ENCODE assay signal across 1 cellular context in genomic region chr11:65591939-65592814, GRCh38.
A peak's percentile ranks its signal among the peaks of the same experiment; 100 is the strongest.
TF ChIP-seq lines count a peak whose summit lies in the region.

No MANE protein-coding gene starts in this region.

TF ChIP-seq in H1, 55 proteins besides CTCF, POLR2A, EP300 and RAD21:
- peak; percentile 55 for TF ChIP-seq EZH2 (IDR thresholded peaks at IDR 0.05; ENCODE audit: low read depth, low read length, severe bottlenecking)
- no peak for TF ChIP-seq CEBPB (IDR thresholded peaks at IDR 0.05; ENCODE audit: low read depth, low read length)
- no peak for TF ChIP-seq BACH1 (IDR thresholded peaks at IDR 0.05; ENCODE audit: low read length)
- no peak for TF ChIP-seq KDM5A (IDR thresholded peaks at IDR 0.05; ENCODE audit: low read length)
- TF ChIP-seq SIN3A (conservative IDR thresholded peaks at IDR 0.05 in 1 of 2, IDR thresholded peaks at IDR 0.05 in 1 of 2; ENCODE audit: low read depth in 1 of 2, low read length in 2 of 2): peak in 1 of 2 experiments; percentile 15; a peak in 1 of 4 replicates
- no peak for TF ChIP-seq CHD7 (IDR thresholded peaks at IDR 0.05; ENCODE audit: insufficient replicate concordance, low read length)
- no peak for TF ChIP-seq MAFK (IDR thresholded peaks at IDR 0.05; ENCODE audit: low read depth, low read length)
- no peak for TF ChIP-seq CREB1 (IDR thresholded peaks at IDR 0.05)
- TF ChIP-seq RNF2 (IDR thresholded peaks at IDR 0.05; ENCODE audit: borderline replicate concordance, low read depth, low read length, missing control alignments, poor library complexity, severe bottlenecking): no peak
- TF ChIP-seq EGR1 (IDR thresholded peaks at IDR 0.05; ENCODE audit: borderline replicate concordance, low read depth, low read length): no peak
- no peak for TF ChIP-seq GTF2F1 (IDR thresholded peaks at IDR 0.05; ENCODE audit: borderline replicate concordance, low read depth, low read length)
- no peak for TF ChIP-seq JUND (IDR thresholded peaks at IDR 0.05; ENCODE audit: low read length)
- no peak for TF ChIP-seq TEAD4 (IDR thresholded peaks at IDR 0.05; ENCODE audit: low read depth, low read length)
- TF ChIP-seq HDAC2 (IDR thresholded peaks at IDR 0.05; ENCODE audit: borderline replicate concordance in 1 of 2, low read depth in 2 of 2, low read length in 2 of 2): no peak
- TF ChIP-seq CBX5 (IDR thresholded peaks at IDR 0.05; ENCODE audit: low read depth, low read length): no peak
- no peak; the same call in 1 of the 2 replicates for TF ChIP-seq TAF1 (IDR thresholded peaks at IDR 0.05; ENCODE audit: low read depth, low read length)
- no peak for TF ChIP-seq ASH2L (IDR thresholded peaks at IDR 0.05; ENCODE audit: low read length)
- no peak for TF ChIP-seq SIX5 (IDR thresholded peaks at IDR 0.05; ENCODE audit: low read depth, low read length)
- 0 out of 2 replicates have a peak, but pooled peaks have one; percentile 34 for TF ChIP-seq PHF8 (conservative IDR thresholded peaks at IDR 0.05; ENCODE audit: low read depth, low read length)
- TF ChIP-seq KDM4A (IDR thresholded peaks at IDR 0.05; ENCODE audit: low read depth, low read length, severe bottlenecking): peak; percentile 20
- TF ChIP-seq GABPA (IDR thresholded peaks at IDR 0.05; ENCODE audit: borderline replicate concordance, insufficient read depth, low read length): 0 out of 2 replicates have a peak, but pooled peaks have one; percentile 61
- TF ChIP-seq RBBP5 (IDR thresholded peaks at IDR 0.05; ENCODE audit: borderline replicate concordance, low read depth, low read length): 0 out of 2 replicates have a peak, but pooled peaks have one; percentile 30
- TF ChIP-seq CTBP2 (IDR thresholded peaks at IDR 0.05; ENCODE audit: borderline replicate concordance, insufficient read depth, insufficient read length, low read length): peak; percentile 79
- peak; percentile 76 for TF ChIP-seq SUZ12 (IDR thresholded peaks at IDR 0.05; ENCODE audit: low read length)
- no peak for TF ChIP-seq RFX5 (IDR thresholded peaks at IDR 0.05; ENCODE audit: borderline replicate concordance, low read depth, low read length)
- TF ChIP-seq ATF3 (IDR thresholded peaks at IDR 0.05; ENCODE audit: insufficient read depth, low read depth, low read length): no peak
- TF ChIP-seq BRCA1 (IDR thresholded peaks at IDR 0.05; ENCODE audit: low read depth, low read length): no peak
- no peak for TF ChIP-seq E2F6 (IDR thresholded peaks at IDR 0.05)
- no peak for TF ChIP-seq RXRA (IDR thresholded peaks at IDR 0.05; ENCODE audit: insufficient read depth, low read depth, low read length)
- no peak for TF ChIP-seq NANOG (IDR thresholded peaks at IDR 0.05; ENCODE audit: insufficient read depth, low read depth, low read length, poor library complexity, severe bottlenecking)
- 0 out of 2 replicates have a peak, but pooled peaks have one; percentile 23 for TF ChIP-seq POLR2AphosphoS5 (IDR thresholded peaks at IDR 0.05; ENCODE audit: low read depth, low read length)
- no peak for TF ChIP-seq SRF (IDR thresholded peaks at IDR 0.05; ENCODE audit: low read depth, low read length)
- TF ChIP-seq TCF12 (IDR thresholded peaks at IDR 0.05; ENCODE audit: low read depth, low read length): no peak
- no peak for TF ChIP-seq KDM1A (IDR thresholded peaks at IDR 0.05; ENCODE audit: borderline replicate concordance, low read length)
- no peak for TF ChIP-seq POU5F1 (IDR thresholded peaks at IDR 0.05; ENCODE audit: low read depth, low read length)
- no peak for TF ChIP-seq NRF1 (IDR thresholded peaks at IDR 0.05; ENCODE audit: low read depth, low read length)
- TF ChIP-seq CHD1 (IDR thresholded peaks at IDR 0.05; ENCODE audit: low read depth, low read length): no peak
- TF ChIP-seq TBP (IDR thresholded peaks at IDR 0.05; ENCODE audit: low read depth, low read length): peak; percentile 51
- no peak for TF ChIP-seq SAP30 (IDR thresholded peaks at IDR 0.05; ENCODE audit: insufficient read depth, insufficient replicate concordance, low read length)
- TF ChIP-seq TAF7 (optimal IDR thresholded peaks at IDR 0.05; ENCODE audit: borderline replicate concordance, low read depth, low read length): no peak
- no peak for TF ChIP-seq CBX8 (IDR thresholded peaks at IDR 0.05; ENCODE audit: borderline replicate concordance, low read depth, low read length)
- no peak for TF ChIP-seq SIRT6 (IDR thresholded peaks at IDR 0.05; ENCODE audit: low read length)
- 0 out of 2 replicates have a peak, but pooled peaks have one; percentile 22 for TF ChIP-seq SP4 (IDR thresholded peaks at IDR 0.05; ENCODE audit: low read length)
- TF ChIP-seq SP1 (IDR thresholded peaks at IDR 0.05; ENCODE audit: low read depth, low read length): no peak
- TF ChIP-seq BCL11A (IDR thresholded peaks at IDR 0.05; ENCODE audit: low read depth in 2 of 2, low read length in 2 of 2): no peak
- no peak for TF ChIP-seq ZNF274 (IDR thresholded peaks at IDR 0.05; ENCODE audit: borderline replicate concordance, extremely low read depth, low read length)
- TF ChIP-seq MAX (IDR thresholded peaks at IDR 0.05): no peak
- no peak for TF ChIP-seq HDAC6 (IDR thresholded peaks at IDR 0.05; ENCODE audit: low read depth, low read length)
- peak; percentile 21; the same call in 1 of the 2 replicates for TF ChIP-seq USF2 (IDR thresholded peaks at IDR 0.05; ENCODE audit: low read length)
- no peak for TF ChIP-seq SP2 (IDR thresholded peaks at IDR 0.05; ENCODE audit: low read length)
- TF ChIP-seq ATF2 (IDR thresholded peaks at IDR 0.05; ENCODE audit: low read length): no peak
- TF ChIP-seq FOSL1 (IDR thresholded peaks at IDR 0.05; ENCODE audit: insufficient read depth, low read depth, low read length): no peak
- no peak for TF ChIP-seq YY1 (IDR thresholded peaks at IDR 0.05; ENCODE audit: low read depth, low read length)
- TF ChIP-seq CHD2 (IDR thresholded peaks at IDR 0.05; ENCODE audit: low read length): 0 out of 2 replicates have a peak, but pooled peaks have one; percentile 19
- TF ChIP-seq JUN (IDR thresholded peaks at IDR 0.05; ENCODE audit: low read depth, low read length): no peak
